ENCODE assay signal across 8 cellular contexts in the genomic region with DNA sequence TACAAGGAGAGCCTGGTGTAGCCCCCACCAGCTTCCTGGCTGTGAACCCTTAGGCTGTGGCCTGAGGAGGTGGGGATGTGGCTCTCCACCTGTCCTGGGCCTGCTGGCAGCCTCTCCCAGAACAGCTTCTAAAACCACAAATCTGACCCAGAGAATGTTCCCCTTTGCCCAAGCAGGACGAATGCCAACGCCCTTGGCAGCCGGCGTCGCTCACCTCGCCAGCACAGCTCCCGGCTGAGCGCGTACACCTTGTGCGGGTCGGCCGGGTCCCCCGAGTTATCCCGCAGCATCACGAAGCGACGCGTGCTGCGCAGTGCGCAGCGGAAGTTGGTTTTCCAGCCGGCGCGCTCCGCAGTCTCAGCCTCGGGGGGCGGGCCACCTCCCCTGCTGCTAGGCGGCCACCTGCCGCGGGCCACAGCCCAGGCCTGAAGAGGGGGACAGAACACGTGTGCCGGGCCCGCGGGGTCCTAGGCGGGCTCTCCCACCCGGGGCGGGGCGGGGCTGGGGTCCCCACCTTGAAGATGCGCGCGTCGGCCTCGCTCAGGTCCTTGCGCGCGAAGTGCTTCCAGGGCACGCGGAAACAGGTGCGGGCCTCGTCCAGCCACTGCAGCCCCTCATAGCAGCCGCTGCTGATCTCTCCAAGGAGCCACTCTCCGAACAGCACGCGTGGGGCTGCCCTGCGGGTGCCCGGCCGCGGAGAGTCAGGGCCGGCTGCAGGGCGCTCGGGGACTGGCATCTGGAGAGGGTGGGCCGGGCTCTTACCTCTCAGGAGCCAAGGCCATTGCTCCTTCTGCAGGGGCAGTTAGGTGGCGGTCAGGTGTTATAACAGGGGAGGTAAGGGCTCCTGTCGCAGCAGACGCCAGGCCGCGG. TPM values are rescaled to one million over a fixed set of nuclear protein-coding genes. Genes with fewer than 3 reads are reported as not detected.
A peak's percentile ranks its signal among the peaks of the same experiment; 100 is the strongest.
DNase-seq lines count a peak whose midpoint lies in the region; ATAC-seq, FAIRE-seq and TF ChIP-seq lines count a peak whose summit lies in the region.

No MANE protein-coding gene starts in this region.

- peaks cover 3 to 29% of the 10 kb centered on the region in 2 experiments for H3K36me3 ChIP-seq in endothelial cell of umbilical vein (ENCODE audit: control insufficient read depth in 2 of 2, extremely low read depth in 1 of 2, insufficient read depth in 2 of 2, low read length in 2 of 2)

- H3K27me3 Mint-ChIP-seq in nephron progenitor cell (ENCODE audit: low read depth, poor library complexity), result no peaks in the 10 kb centered on the region

- no peaks in the 10 kb centered on the region for H4K20me1 ChIP-seq in endothelial cell of umbilical vein (replicated peaks; ENCODE audit: control insufficient read depth, extremely low read depth, insufficient read depth, low read length)

- TF ChIP-seq POLR2A in endothelial cell of umbilical vein (IDR thresholded peaks at IDR 0.05; ENCODE audit: low read depth, low read length) (no peak), GM12891 (IDR thresholded peaks at IDR 0.05; ENCODE audit: low read depth, low read length) (no peak)

- no peaks in the 10 kb centered on the region for H3K79me2 ChIP-seq in endothelial cell of umbilical vein (ENCODE audit: control insufficient read depth, insufficient read depth, low read length)

- no peaks in the 10 kb centered on the region for H3K27me3 ChIP-seq in endothelial cell of umbilical vein (ENCODE audit: control insufficient read depth in 2 of 2, insufficient read depth in 2 of 2, low read length in 2 of 2)

- H3K27ac Mint-ChIP-seq in nephron progenitor cell, result no peak overlapping the region

- TF ChIP-seq CTCF in endothelial cell of umbilical vein (IDR thresholded peaks at IDR 0.05; ENCODE audit: extremely low read depth in 1 of 2, insufficient read depth in 1 of 2, low read depth in 1 of 2, low read length in 2 of 2), result no peak
- TF ChIP-seq CTCF in nephron progenitor cell (IDR thresholded peaks at IDR 0.05), result no peak

- intact Hi-C loops in endothelial cell of umbilical vein (cut with micrococcal nuclease), result loop anchor here (5.0 kb wide), 1 partner anchor 38 kb away; a partner anchor contains a TSS

- peaks cover 6% of the 10 kb centered on the region for H3K4me1 ChIP-seq in endothelial cell of umbilical vein (ENCODE audit: control insufficient read depth, extremely low read depth, insufficient read depth, low read length)

- ATAC-seq in GM21723 (IDR thresholded peaks at IDR 0.05; ENCODE audit: unreplicated experiment) (peak; percentile 4), HG02885 (IDR thresholded peaks at IDR 0.05; ENCODE audit: poor library complexity, unreplicated experiment) (no peak), GM19351 (IDR thresholded peaks at IDR 0.05; ENCODE audit: unreplicated experiment) (no peak), GM21526 (IDR thresholded peaks at IDR 0.05; ENCODE audit: low FRiP score, unreplicated experiment) (no peak)

- H3K4me3 ChIP-seq in endothelial cell of umbilical vein (replicated peaks in 1 of 3; ENCODE audit: insufficient read depth in 1 of 3, low read depth in 1 of 3, low read length in 3 of 3), result peak overlapping the region; percentile 41 to 77 (median 47)

- TSS peak; percentile 66 for BruUV-seq in endothelial cell of umbilical vein (replicated peaks; lab: Mats Ljungman, UMichigan)

- H3K4me3 Mint-ChIP-seq in nephron progenitor cell, result peak overlapping the region; percentile 80

- H3K9ac ChIP-seq in endothelial cell of umbilical vein (replicated peaks; ENCODE audit: extremely low read depth, insufficient read depth, low read length), result peak overlapping the region; percentile 76

- peak overlapping the region; percentile 51 for H3K4me2 ChIP-seq in endothelial cell of umbilical vein (ENCODE audit: insufficient read depth, low read length)

- peaks cover 12% of the 10 kb centered on the region for H3K36me3 Mint-ChIP-seq in nephron progenitor cell (ENCODE audit: low read depth)

- H3K9me1 ChIP-seq in endothelial cell of umbilical vein (replicated peaks; ENCODE audit: control insufficient read depth, extremely low read depth, insufficient read depth, low read length), result no peaks in the 10 kb centered on the region

- H3K9me3 Mint-ChIP-seq in nephron progenitor cell, result no peaks in the 10 kb centered on the region

- POLR2A ChIA-PET in endothelial cell of umbilical vein (lab: Charles Lee), result interaction anchor here (0.6 kb wide), 1 partner anchor 47 kb away, joined by 3 read pairs; no protein-coding TSS in a partner anchor

- no peak for FAIRE-seq in endothelial cell of umbilical vein (lab: Jason Lieb, UNC)
- FAIRE-seq in GM12891 (lab: Jason Lieb, UNC), result no peak

- DNase-seq in RPMI8226 (peak; percentile 8), endothelial cell of umbilical vein (ENCODE audit: low read depth, low spot score) (no peak), nephron progenitor cell (no peak), GM12891 (ENCODE audit: insufficient read length, low spot score) (no peak)

- dilution Hi-C loops in endothelial cell of umbilical vein (cut with MboI; ENCODE audit: extremely low pct_ligation_motif_present, low sequenced_read_pairs), result no loop called here

- H3K27ac ChIP-seq in endothelial cell of umbilical vein (ENCODE audit: insufficient read depth, low read depth, low read length), result peak overlapping the region; percentile 74

- CTCF ChIA-PET in endothelial cell of umbilical vein (lab: Charles Lee), result no interaction called here

- no peak overlapping the region for H2AFZ ChIP-seq in endothelial cell of umbilical vein (ENCODE audit: low read depth, low read length)

- H3K9me3 ChIP-seq in endothelial cell of umbilical vein (replicated peaks; ENCODE audit: control insufficient read depth, insufficient read depth, low read length), result no peaks in the 10 kb centered on the region

- H3K4me1 Mint-ChIP-seq in nephron progenitor cell, result peaks cover 33% of the 10 kb centered on the region

TF ChIP-seq in endothelial cell of umbilical vein, 7 proteins besides CTCF, POLR2A, EP300 and RAD21 (continues in another document):
- no peak for TF ChIP-seq JUN (IDR thresholded peaks at IDR 0.05; ENCODE audit: borderline replicate concordance, insufficient read depth, insufficient read length, low read depth)

TF ChIP-seq in GM12891, 5 proteins besides CTCF, POLR2A, EP300 and RAD21:
- no peak for TF ChIP-seq SPI1 (IDR thresholded peaks at IDR 0.05; ENCODE audit: low read depth, low read length)

RNA-seq across cellular contexts. Expression of a gene that starts 0.9 kb away (rescaled TPM):
- 12.3 and 14.7 TPM in 2 replicates for total RNA-seq in endothelial cell of umbilical vein
- polyA plus RNA-seq in endothelial cell of umbilical vein, result 12.6 and 23.3 TPM in 2 replicates
- polyA plus RNA-seq in endothelial cell of umbilical vein (2011; cell fraction: cytosol; rRNA removed), result 4.6 and 8.7 TPM in 2 replicates
- 26.7 and 26.8 TPM in 2 replicates for polyA plus RNA-seq in endothelial cell of umbilical vein (2011; cell fraction: nucleus; rRNA removed)
- polyA plus RNA-seq in endothelial cell of umbilical vein (2012), result 8.6 and 15.0 TPM in 2 replicates
- polyA minus RNA-seq in endothelial cell of umbilical vein, result 6.3 TPM in 2 replicates
- 4.2 TPM for polyA minus RNA-seq in endothelial cell of umbilical vein (2011; cell fraction: cytosol; rRNA and poly(A)+ RNA removed)
- 10.1 and 15.2 TPM in 2 replicates for polyA minus RNA-seq in endothelial cell of umbilical vein (2011; cell fraction: nucleus; rRNA and poly(A)+ RNA removed)
- polyA plus RNA-seq in GM12891 (2012; ENCODE audit: low read depth, missing spikeins), result 57.8 TPM

RNA-seq across cellular contexts. Expression of a gene that starts 9.9 kb away (rescaled TPM):
- not detected in 2 replicates for total RNA-seq in endothelial cell of umbilical vein
- not detected in 2 replicates for polyA plus RNA-seq in endothelial cell of umbilical vein
- polyA plus RNA-seq in endothelial cell of umbilical vein (2011; cell fraction: cytosol; rRNA removed), result not detected in 2 replicates
- not detected in 2 replicates for polyA plus RNA-seq in endothelial cell of umbilical vein (2011; cell fraction: nucleus; rRNA removed)
- polyA plus RNA-seq in endothelial cell of umbilical vein (2012), result 0.20 TPM in 1 of 2 replicates, not detected in the other
- polyA minus RNA-seq in endothelial cell of umbilical vein, result not detected in 2 replicates
- polyA minus RNA-seq in endothelial cell of umbilical vein (2011; cell fraction: cytosol; rRNA and poly(A)+ RNA removed), result not detected
- not detected in 2 replicates for polyA minus RNA-seq in endothelial cell of umbilical vein (2011; cell fraction: nucleus; rRNA and poly(A)+ RNA removed)
- 0.37 TPM for polyA plus RNA-seq in GM12891 (2012; ENCODE audit: low read depth, missing spikeins)

RNA-seq across cellular contexts. Expression of a gene that starts 12.2 kb away (rescaled TPM):
- total RNA-seq in endothelial cell of umbilical vein, result not detected in 2 replicates
- polyA plus RNA-seq in endothelial cell of umbilical vein, result not detected in 2 replicates
- polyA plus RNA-seq in endothelial cell of umbilical vein (2011; cell fraction: cytosol; rRNA removed), result not detected in 2 replicates
- not detected in 2 replicates for polyA plus RNA-seq in endothelial cell of umbilical vein (2011; cell fraction: nucleus; rRNA removed)
- polyA plus RNA-seq in endothelial cell of umbilical vein (2012), result not detected in 2 replicates
- polyA minus RNA-seq in endothelial cell of umbilical vein, result not detected in 2 replicates
- not detected for polyA minus RNA-seq in endothelial cell of umbilical vein (2011; cell fraction: cytosol; rRNA and poly(A)+ RNA removed)
- not detected in 2 replicates for polyA minus RNA-seq in endothelial cell of umbilical vein (2011; cell fraction: nucleus; rRNA and poly(A)+ RNA removed)
- not detected for polyA plus RNA-seq in GM12891 (2012; ENCODE audit: low read depth, missing spikeins)

RNA-seq across cellular contexts. Expression of a gene that starts 22.3 kb away (rescaled TPM):
- 0.24 TPM in 1 of 2 replicates, not detected in the other for total RNA-seq in endothelial cell of umbilical vein
- not detected in 2 replicates for polyA plus RNA-seq in endothelial cell of umbilical vein
- polyA plus RNA-seq in endothelial cell of umbilical vein (2011; cell fraction: cytosol; rRNA removed), result not detected in 2 replicates
- not detected in 2 replicates for polyA plus RNA-seq in endothelial cell of umbilical vein (2011; cell fraction: nucleus; rRNA removed)
- not detected in 2 replicates for polyA plus RNA-seq in endothelial cell of umbilical vein (2012)
- polyA minus RNA-seq in endothelial cell of umbilical vein, result 0.40 TPM in 1 of 2 replicates, not detected in the other
- not detected for polyA minus RNA-seq in endothelial cell of umbilical vein (2011; cell fraction: cytosol; rRNA and poly(A)+ RNA removed)
- not detected in 2 replicates for polyA minus RNA-seq in endothelial cell of umbilical vein (2011; cell fraction: nucleus; rRNA and poly(A)+ RNA removed)
- polyA plus RNA-seq in GM12891 (2012; ENCODE audit: low read depth, missing spikeins), result not detected

RNA-seq across cellular contexts. Expression of a gene that starts 38.5 kb away (rescaled TPM):
- 38.8 and 39.4 TPM in 2 replicates for total RNA-seq in endothelial cell of umbilical vein
- polyA plus RNA-seq in endothelial cell of umbilical vein, result 14.2 and 14.8 TPM in 2 replicates
- 11.6 and 14.8 TPM in 2 replicates for polyA plus RNA-seq in endothelial cell of umbilical vein (2011; cell fraction: cytosol; rRNA removed)
- 34.6 and 40.1 TPM in 2 replicates for polyA plus RNA-seq in endothelial cell of umbilical vein (2011; cell fraction: nucleus; rRNA removed)
- polyA plus RNA-seq in endothelial cell of umbilical vein (2012), result 16.6 and 19.6 TPM in 2 replicates
- 13.2 and 16.1 TPM in 2 replicates for polyA minus RNA-seq in endothelial cell of umbilical vein
- 8.1 TPM for polyA minus RNA-seq in endothelial cell of umbilical vein (2011; cell fraction: cytosol; rRNA and poly(A)+ RNA removed)
- 25.0 and 35.3 TPM in 2 replicates for polyA minus RNA-seq in endothelial cell of umbilical vein (2011; cell fraction: nucleus; rRNA and poly(A)+ RNA removed)
- 12.5 TPM for polyA plus RNA-seq in GM12891 (2012; ENCODE audit: low read depth, missing spikeins)
